ENCODE assay signal across 10 cellular contexts in genomic region chr21:41833138-41834115, GRCh38. TPM values are rescaled to one million over a fixed set of nuclear protein-coding genes. Genes with fewer than 3 reads are reported as not detected.
DNase-seq lines count a peak whose midpoint lies in the region; ATAC-seq and TF ChIP-seq lines count a peak whose summit lies in the region.
"Had no signal": no experiment of that assay in that cellular context is flagged by ENCODE, and none has a peak within 500 bp of the region (broad histone marks: within the 10 kb centered on the region; RNA-seq: fewer than 3 reads in every experiment).

No MANE protein-coding gene starts in this region.

- no peaks in the 10 kb centered on the region for H3K4me1 Mint-ChIP-seq in CD4-positive, CD25-positive, alpha-beta regulatory T cell

- 89 to 97% methylated on average over 12 of the region's 19 CpGs for WGBS in esophagus squamous epithelium, 2 donors
- WGBS in testis, 2 donors = 94 to 96% methylated on average over 19 of the region's 19 CpGs

- peaks cover 0 to 1% (median 0%) of the 10 kb centered on the region in 7 donors for H3K9me3 Mint-ChIP-seq in CD4-positive, CD25-positive, alpha-beta regulatory T cell

- H3K27ac ChIP-seq in CD4-positive, CD25-positive, alpha-beta regulatory T cell (ENCODE audit: insufficient read depth, low read length, poor library complexity, severe bottlenecking) = no peak overlapping the region
- H3K27ac ChIP-seq in esophagus squamous epithelium = peak overlapping the region in 1 of 4 donors; percentile 26
- no peak overlapping the region for H3K27ac ChIP-seq in testis

- TF ChIP-seq POLR2A in esophagus squamous epithelium (IDR thresholded peaks at IDR 0.05) = no peak
- no peak for TF ChIP-seq POLR2A in testis (IDR thresholded peaks at IDR 0.05)

- intact Hi-C loops in esophagus squamous epithelium (cut with DNase I) = no loop called here
- intact Hi-C loops in testis (cut with DNase I; ENCODE audit: low total_unique reads) = no loop called here

- H3K9me3 ChIP-seq in CD4-positive, CD25-positive, alpha-beta regulatory T cell (ENCODE audit: control insufficient read depth in 2 of 2, low read length in 2 of 2) = no peaks in the 10 kb centered on the region
- no peaks in the 10 kb centered on the region for H3K9me3 ChIP-seq in MG63
- H3K9me3 ChIP-seq in esophagus squamous epithelium = no peaks in the 10 kb centered on the region
- no peaks in the 10 kb centered on the region for H3K9me3 ChIP-seq in testis

- H3K27ac Mint-ChIP-seq in CD4-positive, CD25-positive, alpha-beta regulatory T cell = peak overlapping the region in 2 of 3 donors; percentile 12 to 56

- in situ Hi-C loops in G401 (cut with HindIII; ENCODE audit: low sequenced_read_pairs) = no loop called here

- no peaks in the 10 kb centered on the region for H3K27me3 ChIP-seq in CD4-positive, CD25-positive, alpha-beta regulatory T cell (ENCODE audit: control insufficient read depth, insufficient read depth, low read length)
- H3K27me3 ChIP-seq in MG63 (no peaks in the 10 kb centered on the region), esophagus squamous epithelium (no peaks in the 10 kb centered on the region), testis (no peaks in the 10 kb centered on the region)

- no peak overlapping the region for H3K4me3 ChIP-seq in CD4-positive, CD25-positive, alpha-beta regulatory T cell (ENCODE audit: low read depth, low read length)
- H3K4me3 ChIP-seq in MG63 = no peak overlapping the region
- H3K4me3 ChIP-seq in esophagus squamous epithelium = no peak overlapping the region
- no peak overlapping the region for H3K4me3 ChIP-seq in testis

- TF ChIP-seq CTCF in esophagus squamous epithelium (IDR thresholded peaks at IDR 0.05) = no peak
- TF ChIP-seq CTCF in testis (IDR thresholded peaks at IDR 0.05) = no peak

- no peaks in the 10 kb centered on the region for H3K27me3 Mint-ChIP-seq in CD4-positive, CD25-positive, alpha-beta regulatory T cell

- peaks cover 19% of the 10 kb centered on the region for H3K36me3 Mint-ChIP-seq in CD4-positive, CD25-positive, alpha-beta regulatory T cell

- peaks cover 55% of the 10 kb centered on the region for H3K36me3 ChIP-seq in CD4-positive, CD25-positive, alpha-beta regulatory T cell (ENCODE audit: control insufficient read depth, insufficient read depth, low read length)
- peaks cover 15% of the 10 kb centered on the region for H3K36me3 ChIP-seq in MG63
- H3K36me3 ChIP-seq in esophagus squamous epithelium = peaks cover 0 to 78% (median 24%) of the 10 kb centered on the region in 3 donors
- H3K36me3 ChIP-seq in testis (ENCODE audit: low read depth, missing control alignments) = no peaks in the 10 kb centered on the region

- H3K4me1 ChIP-seq in CD4-positive, CD25-positive, alpha-beta regulatory T cell (ENCODE audit: control insufficient read depth, insufficient read depth, low read length, poor library complexity, severe bottlenecking) = no peaks in the 10 kb centered on the region
- H3K4me1 ChIP-seq in esophagus squamous epithelium (no peaks in the 10 kb centered on the region), testis (no peaks in the 10 kb centered on the region)

- no peak for ATAC-seq in CD4-positive, CD25-positive, alpha-beta regulatory T cell (ENCODE audit: low read depth in 2 of 2)
- ATAC-seq in GM19035 (IDR thresholded peaks at IDR 0.05; ENCODE audit: unreplicated experiment) (peak; percentile 60), HG02610 (IDR thresholded peaks at IDR 0.05; ENCODE audit: unreplicated experiment) (peak; percentile 74), HG03521 (IDR thresholded peaks at IDR 0.05; ENCODE audit: unreplicated experiment) (peak; percentile 47)

- no peak for DNase-seq in CD4-positive, CD25-positive, alpha-beta regulatory T cell
- DNase-seq in MG63 (no peak), esophagus squamous epithelium (lab: John Stamatoyannopoulos, UW) (no peak), testis (no peak), G401 (ENCODE audit: low spot score) (no peak)
- DNase-seq: ACHN; activated CD8-positive, alpha-beta memory T cell treated with anti-CD3 and anti-CD28 coated beads, Interleukin-2, amount 50 U/mL, for 48 hours had no signal

- H3K4me3 Mint-ChIP-seq in CD4-positive, CD25-positive, alpha-beta regulatory T cell = no peak overlapping the region

RNA-seq across cellular contexts. Expression of gene PRDM15, which starts 45.7 kb away (rescaled TPM):
- 13.2 TPM for total RNA-seq in CD4-positive, CD25-positive, alpha-beta regulatory T cell
- polyA plus RNA-seq in CD4-positive, CD25-positive, alpha-beta regulatory T cell = 1 to 10 TPM in 3 of 4 donors, under 1 TPM in 1; 0.75 to 2.7 (median 1.4) TPM
- total RNA-seq in MG63 (2014; rRNA removed; shearing (Covaris generic); ENCODE audit: low replicate concordance) = 3.3 and 7.8 TPM in 2 replicates
- total RNA-seq in esophagus squamous epithelium (1 to 10 TPM; 4.7 to 9.2 (median 5.4) TPM), testis (10 to 100 TPM; 18.8 to 21.4 TPM)
- polyA plus RNA-seq in testis (ENCODE audit: insufficient read depth, low read depth, low replicate concordance) = 8.2 TPM
- total RNA-seq in G401 (2014; rRNA removed; shearing (Covaris generic)) = 2.8 and 5.4 TPM in 2 replicates

Comparison
In these comparisons a context has a peak if more than half of its experiments do, and no peak if none do; other contexts are left out.
1. ATAC-seq: peak in GM19035 (single experiment), HG02610 (single experiment) and HG03521 (single experiment); none in CD4-positive, CD25-positive, alpha-beta regulatory T cell (0 of 2).